Comparison of ENCODE assay signal across 13 cellular contexts in the genomic region with DNA sequence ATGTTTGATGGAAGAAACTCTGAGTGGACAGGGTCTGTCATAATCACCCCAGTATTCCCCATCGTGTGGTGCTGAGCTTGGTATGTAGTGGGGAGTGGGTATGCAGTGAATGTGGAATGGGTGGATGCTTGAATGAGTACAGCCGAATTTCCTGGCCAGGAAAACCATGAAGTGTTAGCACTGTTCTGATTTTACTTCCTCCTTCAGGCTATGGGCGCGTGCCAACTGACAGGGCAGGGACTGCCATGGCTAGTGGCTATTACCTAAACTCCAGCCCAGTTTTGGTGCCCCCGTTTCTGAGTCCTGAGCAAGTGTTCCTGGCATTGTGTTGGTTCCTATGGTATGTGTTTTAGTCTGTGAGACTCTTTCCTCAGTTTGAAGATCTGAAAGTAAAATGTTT. TPM values are rescaled to one million over a fixed set of nuclear protein-coding genes. Genes with fewer than 3 reads are reported as not detected.
DNase-seq lines count a peak whose midpoint lies in the region; ATAC-seq, FAIRE-seq and TF ChIP-seq lines count a peak whose summit lies in the region.
"Had no signal": no experiment of that assay in that cellular context is flagged by ENCODE, and none has a peak within 500 bp of the region (broad histone marks: within the 10 kb centered on the region; RNA-seq: fewer than 3 reads in every experiment).

No MANE protein-coding gene starts in this region.

- no peaks in the 10 kb centered on the region for H3K36me3 ChIP-seq in H1 (ENCODE audit: control insufficient read depth in 2 of 4, insufficient read depth in 4 of 4, low read length in 3 of 4)
- H3K36me3 ChIP-seq in mucosa of stomach (ENCODE audit: control insufficient read depth, insufficient read depth, low read length) = no peaks in the 10 kb centered on the region

- in situ Hi-C loops in ACHN (cut with HindIII; ENCODE audit: low pct_ligation_motif_present, low pct_unique_long_range_greater_than_20kb, low sequenced_read_pairs) = no loop called here

- no peak overlapping the region for H3K4ac ChIP-seq in H1 (replicated peaks; ENCODE audit: insufficient read length, low read depth, low read length)

- no peak overlapping the region; the same call in 1 of the 2 replicates for H2BK15ac ChIP-seq in H1 (ENCODE audit: low read length)

- ATAC-seq in GM19467 (IDR thresholded peaks at IDR 0.05; ENCODE audit: unreplicated experiment) (no peak), HG03196 (IDR thresholded peaks at IDR 0.05; ENCODE audit: unreplicated experiment) (no peak)

- CTCF ChIA-PET in H1 (lab: Charles Lee; ENCODE audit: partially characterized antibody) (no interaction called here), HEK293T (lab: Yijun Ruan, JAX) (interaction anchor here (0.5 kb wide), 1 partner anchor 1317 kb away, joined by 3 read pairs; no protein-coding TSS in a partner anchor)

- no peak overlapping the region for H3K56ac ChIP-seq in H1 (replicated peaks; ENCODE audit: insufficient read length, low read depth, low read length)

- H3K4me3 ChIP-seq in H1 (ENCODE audit: extremely low read depth in 1 of 4, insufficient read depth in 2 of 4, low read depth in 3 of 4, low read length in 4 of 4) (no peak overlapping the region), mucosa of stomach (ENCODE audit: low read length) (no peak overlapping the region)

- H2BK5ac ChIP-seq in H1 (ENCODE audit: low read depth, low read length) = peak overlapping the region; percentile 35; the same call in 1 of the 2 replicates

- H3K9me3 ChIP-seq in H1 (ENCODE audit: insufficient read depth in 2 of 2, low read depth in 1 of 2, low read length in 1 of 2) (no peaks in the 10 kb centered on the region), mucosa of stomach (ENCODE audit: control insufficient read depth, low read length) (no peaks in the 10 kb centered on the region)

- peaks cover 0 to 3% of the 10 kb centered on the region in 2 experiments for H4K20me1 ChIP-seq in H1 (replicated peaks in 1 of 2; ENCODE audit: control insufficient read depth in 1 of 2, insufficient read depth in 2 of 2, low read length in 2 of 2)

- no peak overlapping the region for H3K18ac ChIP-seq in H1 (ENCODE audit: extremely low read depth, low read length)

- no peak for TF ChIP-seq RAD21 in H1 (IDR thresholded peaks at IDR 0.05 in 1 of 2, conservative IDR thresholded peaks at IDR 0.05 in 1 of 2; ENCODE audit: low read depth in 2 of 2, low read length in 2 of 2)

- H3K79me2 ChIP-seq in H1 (ENCODE audit: control insufficient read depth in 1 of 2, insufficient read depth in 2 of 2, low read length in 2 of 2) = peaks cover 0 to 33% of the 10 kb centered on the region in 2 experiments; a peak in 2 of 4 replicates

- no peak overlapping the region for H4K5ac ChIP-seq in H1 (ENCODE audit: insufficient read length, low read depth, low read length)

- peaks cover 2 to 9% (median 6%) of the 10 kb centered on the region in 4 experiments; a peak in 3 of 7 replicates for H3K4me1 ChIP-seq in H1 (replicated peaks in 1 of 4; ENCODE audit: control insufficient read depth in 3 of 4, insufficient read depth in 4 of 4, low read length in 3 of 4)
- H3K4me1 ChIP-seq in mucosa of stomach (ENCODE audit: control insufficient read depth, insufficient read depth, low read length) = peaks cover 48% of the 10 kb centered on the region

- 0 out of 2 replicates have a peak overlapping the region, but pooled peaks have one; percentile 28 for H2AK5ac ChIP-seq in H1 (ENCODE audit: low read depth, low read length)

- no peak for FAIRE-seq in H1 (lab: Jason Lieb, UNC)
- FAIRE-seq: frontal cortex, GM12892 had no signal

- WGBS in H1 (ENCODE audit: extremely low coverage in 1 of 2, insufficient coverage in 1 of 2, insufficient read length in 1 of 2, insufficient replicate concordance in 2 of 2, low coverage in 1 of 2, low lambda C conversion rate in 2 of 2, missing lambda C conversion rate in 1 of 2), 2 experiments = 83% methylated on average over 5 of the region's 5 CpGs; no CpG with 5 or more reads in 1 of the 2 experiments

- H3K27ac ChIP-seq in H1 (ENCODE audit: low read depth, low read length) = no peak overlapping the region

- no peak overlapping the region for H3K9ac ChIP-seq in H1 (replicated peaks in 1 of 4; ENCODE audit: extremely low read depth in 1 of 4, low read depth in 3 of 4, low read length in 3 of 4)
- H3K9ac ChIP-seq in mucosa of stomach (ENCODE audit: low read length) = peak overlapping the region; percentile 9

- TF ChIP-seq EP300 in H1 (IDR thresholded peaks at IDR 0.05; ENCODE audit: borderline replicate concordance in 1 of 2, low read depth in 2 of 2, low read length in 2 of 2) = no peak

- no peak overlapping the region for H3K14ac ChIP-seq in H1 (ENCODE audit: insufficient read length)

- H2BK20ac ChIP-seq in H1 (ENCODE audit: low read length) = no peak overlapping the region

- DNase-seq in ACHN (peak; percentile 33), NCI-H2029 treated with DMSO at 0.1 percent for 48 hours (lab: John Stamatoyannopoulos, UW) (peak; percentile 8), H1 (ENCODE audit: low read depth in 1 of 2, low spot score in 2 of 2) (no peak), NAMALWA (ENCODE audit: low spot score) (no peak), HEK293T (ENCODE audit: extremely low spot score) (no peak)
- DNase-seq: activated CD4-positive, CD25-positive, alpha-beta regulatory T cell treated with anti-CD3 and anti-CD28 coated beads, Interleukin-2, amount 50 U/mL, for 72 hours; effector memory CD4-positive, alpha-beta T cell; Kasumi-1 had no signal

- POLR2A ChIA-PET in H1 (lab: Charles Lee; ENCODE audit: partially characterized antibody) (no interaction called here), HEK293T (lab: Yijun Ruan, JAX) (no interaction called here)

- no peak overlapping the region for H2AFZ ChIP-seq in H1 (ENCODE audit: low read length)

- TF ChIP-seq CTCF in H1 (IDR thresholded peaks at IDR 0.05; ENCODE audit: control extremely low read depth in 1 of 3, insufficient read depth in 1 of 3, low read depth in 1 of 3, low read length in 3 of 3) = no peak

- no peaks in the 10 kb centered on the region for H3K23me2 ChIP-seq in H1 (ENCODE audit: low read depth, low read length)

- H2BK12ac ChIP-seq in H1 (ENCODE audit: low read depth, low read length) = no peak overlapping the region

- no peak overlapping the region for H4K8ac ChIP-seq in H1 (ENCODE audit: extremely low read depth, insufficient read depth, low read length)

- H3K23ac ChIP-seq in H1 (ENCODE audit: insufficient read length) = no peak overlapping the region

- H2BK120ac ChIP-seq in H1 (replicated peaks; ENCODE audit: low read depth, low read length) = no peak overlapping the region

- no peak for TF ChIP-seq POLR2A in H1 (IDR thresholded peaks at IDR 0.05; ENCODE audit: control extremely low read depth in 1 of 2, low read depth in 2 of 2, low read length in 2 of 2)

- no peaks in the 10 kb centered on the region for H3K79me1 ChIP-seq in H1 (ENCODE audit: low read depth, low read length)

- no peak overlapping the region for H4K91ac ChIP-seq in H1 (replicated peaks; ENCODE audit: insufficient read length, low read length)

- no peaks in the 10 kb centered on the region for H3K27me3 ChIP-seq in H1 (replicated peaks in 1 of 4; ENCODE audit: control insufficient read depth in 3 of 4, extremely low read depth in 1 of 4, insufficient read depth in 3 of 4, low read length in 3 of 4)
- H3K27me3 ChIP-seq in mucosa of stomach (ENCODE audit: control insufficient read depth, insufficient read depth, low read length) = no peaks in the 10 kb centered on the region

- H3K4me2 ChIP-seq in H1 (ENCODE audit: insufficient read depth in 1 of 2, low read depth in 2 of 2, low read length in 2 of 2) = no peak overlapping the region

TF ChIP-seq in H1, 55 proteins besides CTCF, POLR2A, EP300 and RAD21 (continues in another document):
- TF ChIP-seq E2F6 (IDR thresholded peaks at IDR 0.05) = no peak
- no peak for TF ChIP-seq JUN (IDR thresholded peaks at IDR 0.05; ENCODE audit: low read depth, low read length)
- TF ChIP-seq MAX (IDR thresholded peaks at IDR 0.05) = no peak
- no peak for TF ChIP-seq TAF7 (optimal IDR thresholded peaks at IDR 0.05; ENCODE audit: borderline replicate concordance, low read depth, low read length)
- TF ChIP-seq ZNF274 (IDR thresholded peaks at IDR 0.05; ENCODE audit: borderline replicate concordance, extremely low read depth, low read length) = no peak

TF ChIP-seq in HEK293T, 16 proteins besides CTCF, POLR2A, EP300 and RAD21:
- TF ChIP-seq SUZ12 (IDR thresholded peaks at IDR 0.05) = no peak
- TF ChIP-seq FOXK2 (IDR thresholded peaks at IDR 0.05) = no peak
- no peak for TF ChIP-seq L3MBTL2 (conservative IDR thresholded peaks at IDR 0.05)
- TF ChIP-seq ARNT (IDR thresholded peaks at IDR 0.05) = no peak
- TF ChIP-seq TARDBP (IDR thresholded peaks at IDR 0.05) = no peak

RNA-seq across cellular contexts. Expression of gene PRKCA, which starts 48.6 kb away (rescaled TPM):
- 14.8 and 17.8 TPM in 2 replicates for total RNA-seq in H1 (2021; fragmentation: NEBNext Ultra II Directional; extraction: Animal tissue kit (Norgen Biotek cat#: 25700))
- polyA plus RNA-seq in H1 (2011; rRNA removed) = 5.8 TPM in 2 replicates
- polyA plus RNA-seq in H1 (2011; cell fraction: cytosol; rRNA removed) = 8.0 TPM
- 13.3 TPM for polyA plus RNA-seq in H1 (2011; cell fraction: nucleus; rRNA removed)
- 6.2 to 10.7 TPM (median 8.5 TPM) in 4 replicates for polyA plus RNA-seq in H1 (2012, experiment 1 of 2)
- polyA plus RNA-seq in H1 (2012, experiment 2 of 2) = 1.4 TPM
- 5.2 TPM for polyA plus RNA-seq in H1 (2013, experiment 1 of 2)
- polyA plus RNA-seq in H1 (2013, experiment 2 of 2) = 4.5 TPM
- polyA minus RNA-seq in H1 (2011; rRNA and poly(A)+ RNA removed) = 14.1 and 20.3 TPM in 2 replicates
- 9.9 TPM for polyA minus RNA-seq in H1 (2011; cell fraction: cytosol; rRNA and poly(A)+ RNA removed)
- 32.8 TPM for polyA minus RNA-seq in H1 (2011; cell fraction: nucleus; rRNA and poly(A)+ RNA removed)

Comparison
In these comparisons a context has a peak if more than half of its experiments do, and no peak if none do; other contexts are left out.
1. DNase-seq: peak in ACHN (single experiment) and NCI-H2029 treated with DMSO at 0.1 percent for 48 hours (single experiment); none in H1 (0 of 2), NAMALWA (single experiment) and HEK293T (single experiment).